13 cellular contexts compared by ENCODE assay signal in genomic region chr1:20279507-20279906, GRCh38. TPM values are rescaled to one million over a fixed set of nuclear protein-coding genes. Genes with fewer than 3 reads are reported as not detected.
DNase-seq lines count a peak whose midpoint lies in the region; ATAC-seq and TF ChIP-seq lines count a peak whose summit lies in the region.
"Had no signal": no experiment of that assay in that cellular context is flagged by ENCODE, and none has a peak within 500 bp of the region (broad histone marks: within the 10 kb centered on the region; RNA-seq: fewer than 3 reads in every experiment).

No MANE protein-coding gene starts in this region.

- H3K9ac ChIP-seq in endodermal cell (ENCODE audit: extremely low read depth, low read length, poor library complexity, severe bottlenecking) = no peak overlapping the region

- CTCF ChIA-PET in activated CD4-positive, alpha-beta memory T cell treated with anti-CD3 and anti-CD28 coated beads, Interleukin-2, amount 10 ng/mL, durations not matched to agents 7 days and 5 days (lab: Charles Lee) = no interaction called here

- H3K36me3 Mint-ChIP-seq in endodermal cell (ENCODE audit: low read depth) = no peaks in the 10 kb centered on the region
- no peaks in the 10 kb centered on the region for H3K36me3 Mint-ChIP-seq in activated CD4-positive, alpha-beta memory T cell treated with anti-CD3 and anti-CD28 coated beads, Interleukin-2, amount 10 ng/mL, durations not matched to agents 7 days and 5 days (ENCODE audit: low read depth)
- no peaks in the 10 kb centered on the region for H3K36me3 Mint-ChIP-seq in T-helper 2 cell treated with Interferon-gamma antibody and Interleukin-4, amounts not matched to agents 5 μg/mL and 100 μg/mL, for 36 hours (ENCODE audit: low read depth)
- H3K36me3 Mint-ChIP-seq: activated naive CD4-positive, alpha-beta T cell treated with anti-CD3 and anti-CD28 coated beads, Interleukin-2, amount 50 U/mL, for 72 hours; CD8-positive, alpha-beta memory T cell; naive thymus-derived CD8-positive, alpha-beta T cell had no signal

- H3K27me3 ChIP-seq in endodermal cell (ENCODE audit: control insufficient read depth, insufficient read depth, low read length, poor library complexity, severe bottlenecking) = peaks cover 31% of the 10 kb centered on the region

- peaks cover 57% of the 10 kb centered on the region for H3K27me3 Mint-ChIP-seq in endodermal cell (ENCODE audit: insufficient read depth)
- peaks cover 27% of the 10 kb centered on the region for H3K27me3 Mint-ChIP-seq in activated CD4-positive, alpha-beta memory T cell treated with anti-CD3 and anti-CD28 coated beads, Interleukin-2, amount 10 ng/mL, durations not matched to agents 7 days and 5 days
- peaks cover 14% of the 10 kb centered on the region for H3K27me3 Mint-ChIP-seq in T-helper 2 cell treated with Interferon-gamma antibody and Interleukin-4, amounts not matched to agents 5 μg/mL and 100 μg/mL, for 36 hours (ENCODE audit: low read depth)

- no peak overlapping the region for H3K4me3 Mint-ChIP-seq in endodermal cell
- no peak overlapping the region for H3K4me3 Mint-ChIP-seq in activated CD4-positive, alpha-beta memory T cell treated with anti-CD3 and anti-CD28 coated beads, Interleukin-2, amount 10 ng/mL, durations not matched to agents 7 days and 5 days
- H3K4me3 Mint-ChIP-seq in T-helper 2 cell treated with Interferon-gamma antibody and Interleukin-4, amounts not matched to agents 5 μg/mL and 100 μg/mL, for 36 hours = no peak overlapping the region
- H3K4me3 Mint-ChIP-seq: CD8-positive, alpha-beta memory T cell; dendritic cell treated with granulocyte-macrophage colony-stimulating factor and Interleukin-4, amounts not matched to agents 40 ng/mL and 50 ng/mL, for 4 days; naive thymus-derived CD8-positive, alpha-beta T cell had no signal

- no peak for TF ChIP-seq CTCF in endodermal cell (conservative IDR thresholded peaks at IDR 0.05)

- 91 to 94% methylated on average over 6 to 7 of the region's 7 CpGs for WGBS in endodermal cell (ENCODE audit: insufficient coverage in 1 of 2, insufficient read length in 1 of 2), 2 experiments

- H3K27ac ChIP-seq in endodermal cell (ENCODE audit: low read depth, low read length) = no peak overlapping the region
- H3K27ac ChIP-seq: spleen had no signal

- no peak for TF ChIP-seq POLR2A in GM18505 (IDR thresholded peaks at IDR 0.05; ENCODE audit: borderline replicate concordance, extremely low read depth, insufficient read depth, insufficient read length)

- POLR2A ChIA-PET in activated CD4-positive, alpha-beta memory T cell treated with anti-CD3 and anti-CD28 coated beads, Interleukin-2, amount 10 ng/mL, durations not matched to agents 7 days and 5 days (lab: Charles Lee) = no interaction called here

- H3K36me3 ChIP-seq in endodermal cell (ENCODE audit: control insufficient read depth, insufficient read depth, low read length) = no peaks in the 10 kb centered on the region
- H3K36me3 ChIP-seq: spleen had no signal

- no peaks in the 10 kb centered on the region for H3K9me3 ChIP-seq in endodermal cell (ENCODE audit: control insufficient read depth, low read length)
- H3K9me3 ChIP-seq: spleen had no signal

- peak overlapping the region; percentile 29 for H3K27ac Mint-ChIP-seq in endodermal cell
- no peak overlapping the region for H3K27ac Mint-ChIP-seq in activated CD4-positive, alpha-beta memory T cell treated with anti-CD3 and anti-CD28 coated beads, Interleukin-2, amount 10 ng/mL, durations not matched to agents 7 days and 5 days
- no peak overlapping the region for H3K27ac Mint-ChIP-seq in T-helper 2 cell treated with Interferon-gamma antibody and Interleukin-4, amounts not matched to agents 5 μg/mL and 100 μg/mL, for 36 hours
- H3K27ac Mint-ChIP-seq: activated naive CD4-positive, alpha-beta T cell treated with anti-CD3 and anti-CD28 coated beads, Interleukin-2, amount 50 U/mL, for 72 hours; dendritic cell treated with granulocyte-macrophage colony-stimulating factor and Interleukin-4, amounts not matched to agents 40 ng/mL and 50 ng/mL, for 4 days; naive thymus-derived CD8-positive, alpha-beta T cell had no signal

- DNase-seq in Daoy (ENCODE audit: low read depth) (peak; percentile 85), LoVo (ENCODE audit: low spot score) (peak; percentile 70), endodermal cell (no peak), myocyte (ENCODE audit: low read depth) (peak; percentile 59), NCI-H510A treated with DMSO at 0.1 percent for 48 hours (lab: John Stamatoyannopoulos, UW) (no peak)
- DNase-seq in activated CD4-positive, alpha-beta memory T cell treated with anti-CD3 and anti-CD28 coated beads, Interleukin-2, amount 10 ng/mL, durations not matched to agents 7 days and 5 days = no peak
- no peak for DNase-seq in T-helper 2 cell treated with Interferon-gamma antibody and Interleukin-4, amounts not matched to agents 5 μg/mL and 100 μg/mL, for 36 hours (ENCODE audit: low spot score)
- DNase-seq: CD8-positive, alpha-beta memory T cell; naive thymus-derived CD8-positive, alpha-beta T cell; spleen had no signal

- peaks cover 30% of the 10 kb centered on the region for H3K4me1 Mint-ChIP-seq in endodermal cell
- no peaks in the 10 kb centered on the region for H3K4me1 Mint-ChIP-seq in activated CD4-positive, alpha-beta memory T cell treated with anti-CD3 and anti-CD28 coated beads, Interleukin-2, amount 10 ng/mL, durations not matched to agents 7 days and 5 days
- H3K4me1 Mint-ChIP-seq in T-helper 2 cell treated with Interferon-gamma antibody and Interleukin-4, amounts not matched to agents 5 μg/mL and 100 μg/mL, for 36 hours (ENCODE audit: low read depth) = no peaks in the 10 kb centered on the region
- H3K4me1 Mint-ChIP-seq: CD8-positive, alpha-beta memory T cell; naive thymus-derived CD8-positive, alpha-beta T cell had no signal

- ATAC-seq in GM18505 (IDR thresholded peaks at IDR 0.05; ENCODE audit: unreplicated experiment) = no peak
- ATAC-seq: activated naive CD4-positive, alpha-beta T cell treated with anti-CD3 and anti-CD28 coated beads, Interleukin-2, amount 50 U/mL, for 72 hours; naive thymus-derived CD8-positive, alpha-beta T cell had no signal

- H3K4me1 ChIP-seq in endodermal cell (ENCODE audit: control insufficient read depth, insufficient read depth, low read length) = peaks cover 16% of the 10 kb centered on the region
- H3K4me1 ChIP-seq: spleen had no signal

- H3K4me3 ChIP-seq in endodermal cell (ENCODE audit: low read length) = no peak overlapping the region
- H3K4me3 ChIP-seq: spleen had no signal

- H3K9me3 Mint-ChIP-seq in endodermal cell = no peaks in the 10 kb centered on the region
- H3K9me3 Mint-ChIP-seq in activated CD4-positive, alpha-beta memory T cell treated with anti-CD3 and anti-CD28 coated beads, Interleukin-2, amount 10 ng/mL, durations not matched to agents 7 days and 5 days = no peaks in the 10 kb centered on the region
- H3K9me3 Mint-ChIP-seq in T-helper 2 cell treated with Interferon-gamma antibody and Interleukin-4, amounts not matched to agents 5 μg/mL and 100 μg/mL, for 36 hours = no peaks in the 10 kb centered on the region
- H3K9me3 Mint-ChIP-seq: activated naive CD4-positive, alpha-beta T cell treated with anti-CD3 and anti-CD28 coated beads, Interleukin-2, amount 50 U/mL, for 72 hours; CD8-positive, alpha-beta memory T cell; dendritic cell treated with granulocyte-macrophage colony-stimulating factor and Interleukin-4, amounts not matched to agents 40 ng/mL and 50 ng/mL, for 4 days; naive thymus-derived CD8-positive, alpha-beta T cell had no signal

RNA-seq across cellular contexts. Expression of gene VWA5B1, which starts 11.2 kb away (rescaled TPM):
- total RNA-seq in Daoy (2014; rRNA removed; shearing (Covaris generic)) = not detected in 2 replicates
- total RNA-seq in endodermal cell = under 1 TPM in 1 of 2 donors, not detected in 1; 0.44 TPM
- polyA plus RNA-seq in endodermal cell (2013, experiment 1 of 2) = 0.46 TPM
- polyA plus RNA-seq in endodermal cell (2013, experiment 2 of 2) = 0.33 TPM
- not detected in 2 replicates for total RNA-seq in myocyte
- polyA plus RNA-seq in myocyte (2012) = not detected
- not detected for total RNA-seq in activated CD4-positive, alpha-beta memory T cell treated with anti-CD3 and anti-CD28 coated beads, Interleukin-2, amount 10 ng/mL, durations not matched to agents 7 days and 5 days
- total RNA-seq: CD8-positive, alpha-beta memory T cell; naive thymus-derived CD8-positive, alpha-beta T cell had no signal
- polyA plus RNA-seq: CD8-positive, alpha-beta memory T cell; spleen had no signal

Comparison
In these comparisons a context has a peak if more than half of its experiments do, and no peak if none do; other contexts are left out.
1. DNase-seq: peak in Daoy (single experiment), LoVo (single experiment) and myocyte (single experiment); none in endodermal cell (single experiment), activated CD4-positive, alpha-beta memory T cell treated with anti-CD3 and anti-CD28 coated beads, Interleukin-2, amount 10 ng/mL, durations not matched to agents 7 days and 5 days (single experiment), NCI-H510A treated with DMSO at 0.1 percent for 48 hours (single experiment) and T-helper 2 cell treated with Interferon-gamma antibody and Interleukin-4, amounts not matched to agents 5 μg/mL and 100 μg/mL, for 36 hours (single experiment).